In the genomic region with DNA sequence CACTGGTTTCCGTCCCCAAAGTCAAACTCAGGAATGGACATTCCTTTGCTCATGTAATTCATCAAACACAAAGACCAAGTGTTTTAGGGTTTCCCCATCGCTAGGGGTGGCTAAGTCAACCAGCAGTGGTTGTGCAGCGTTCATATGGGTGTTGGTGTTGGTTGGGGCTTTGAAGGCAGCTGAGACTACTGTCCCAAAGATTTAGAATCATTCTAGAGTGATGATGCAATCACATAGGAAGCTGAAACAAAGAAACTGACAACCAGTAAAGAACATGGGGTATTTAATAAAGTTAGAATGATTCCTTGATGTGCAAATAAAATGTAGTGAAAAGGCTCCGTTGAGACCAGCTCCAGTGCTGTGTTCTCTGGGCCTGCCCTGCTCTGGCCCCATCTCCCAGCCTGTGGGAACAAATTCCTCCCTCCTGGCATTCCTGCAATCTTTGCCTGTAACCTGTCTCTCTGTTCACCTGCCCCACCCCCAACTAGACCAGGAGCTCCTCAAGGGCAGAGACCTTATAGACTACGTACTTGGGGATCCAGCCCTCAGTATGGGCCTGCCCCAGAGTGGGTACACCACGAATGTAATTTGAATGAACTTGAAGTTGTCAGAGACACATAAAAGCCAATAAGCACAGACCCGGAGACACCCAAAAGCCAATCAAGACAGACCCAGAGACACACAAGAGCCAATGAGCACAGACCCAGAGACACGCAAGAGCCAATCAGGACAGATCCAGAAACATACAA, we compare ENCODE assay signal across 1 cellular context.
TF ChIP-seq lines count a peak whose summit lies in the region.

No MANE protein-coding gene starts in this region.

TF ChIP-seq in HCT116, 20 proteins besides CTCF, POLR2A, EP300 and RAD21 (continued from another document):
- TF ChIP-seq ZBTB33 (IDR thresholded peaks at IDR 0.05; ENCODE audit: extremely low read depth, insufficient replicate concordance, low read length) = no peak
- TF ChIP-seq EGR1 (IDR thresholded peaks at IDR 0.05; ENCODE audit: low read depth) = no peak
- TF ChIP-seq ZNF274 (IDR thresholded peaks at IDR 0.05; ENCODE audit: low read depth, low read length) = no peak
- no peak for TF ChIP-seq CBX3 (IDR thresholded peaks at IDR 0.05; ENCODE audit: low read depth)
- no peak for TF ChIP-seq ZFX (IDR thresholded peaks at IDR 0.05)
- TF ChIP-seq, protein P1, sequence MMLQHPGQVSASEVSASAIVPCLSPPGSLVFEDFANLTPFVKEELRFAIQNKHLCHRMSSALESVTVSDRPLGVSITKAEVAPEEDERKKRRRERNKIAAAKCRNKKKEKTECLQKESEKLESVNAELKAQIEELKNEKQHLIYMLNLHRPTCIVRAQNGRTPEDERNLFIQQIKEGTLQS (IDR thresholded peaks at IDR 0.05) = no peak
- no peak for TF ChIP-seq TCF7L2 (IDR thresholded peaks at IDR 0.05; ENCODE audit: borderline replicate concordance, extremely low read depth, insufficient read depth, insufficient read length)
- no peak for TF ChIP-seq REST (IDR thresholded peaks at IDR 0.05; ENCODE audit: low read depth)
